ENCODE assay signal across 10 cellular contexts in the genomic region with DNA sequence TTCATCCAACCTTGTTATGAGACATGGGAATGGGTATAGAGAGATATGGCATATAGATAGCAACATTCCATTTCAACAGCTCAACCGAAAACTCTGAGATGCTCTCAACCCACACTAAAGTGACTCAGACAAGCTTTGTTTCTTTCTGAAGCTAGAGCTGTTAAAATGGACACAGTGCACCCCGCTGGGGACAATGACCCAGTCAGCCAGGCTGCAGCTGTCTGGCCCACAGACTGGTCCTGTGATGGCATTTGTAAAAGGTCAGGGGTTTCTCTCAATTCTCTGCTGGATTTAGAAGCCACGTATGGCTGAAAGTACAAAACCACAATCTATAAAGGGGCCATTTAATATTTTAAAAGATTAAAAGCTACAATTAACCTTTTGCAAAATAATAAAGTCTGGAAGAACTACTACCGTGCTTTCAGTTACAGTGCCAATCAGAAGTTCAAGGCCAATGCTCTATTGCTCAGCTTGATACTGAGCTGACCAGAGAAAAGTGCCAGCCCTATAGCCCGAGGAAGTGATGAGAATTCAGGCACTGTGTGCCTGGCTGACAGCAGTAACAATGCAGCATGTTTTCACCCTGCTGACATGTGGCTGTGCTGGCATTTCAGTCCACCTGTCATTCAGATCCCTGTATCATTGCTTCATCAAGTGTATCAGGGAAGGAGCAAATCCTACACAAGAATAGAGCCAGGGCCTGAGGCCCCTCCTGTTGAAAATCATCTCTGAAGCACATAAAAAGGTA.
DNase-seq lines count a peak whose midpoint lies in the region; ATAC-seq and TF ChIP-seq lines count a peak whose summit lies in the region.
"Had no signal": no experiment of that assay in that cellular context is flagged by ENCODE, and none has a peak within 500 bp of the region (broad histone marks: within the 10 kb centered on the region; RNA-seq: fewer than 3 reads in every experiment).

No MANE protein-coding gene starts in this region.

- H3K27ac ChIP-seq in temporal lobe (ENCODE audit: low read depth, low read length): peak overlapping the region; percentile 99

- no peak for TF ChIP-seq POLR2A in erythroblast (IDR thresholded peaks at IDR 0.05; ENCODE audit: low read length)

- CTCF ChIA-PET in T-cell (lab: Charles Lee): no interaction called here

- H3K4me1 Mint-ChIP-seq in chondrocyte (ENCODE audit: low read depth): peaks cover 68% of the 10 kb centered on the region
- H3K4me1 Mint-ChIP-seq in T-cell: peaks cover 27 to 40% (median 28%) of the 10 kb centered on the region in 3 donors
- H3K4me1 Mint-ChIP-seq: B cell had no signal

- no peak for DNase-seq in Right ventricle myocardium inferior (ENCODE audit: missing footprints)
- no peak for DNase-seq in cardiac septum (ENCODE audit: low spot score)
- no peak for DNase-seq in chondrocyte (ENCODE audit: low spot score)
- no peak for DNase-seq in left colon
- no peak for DNase-seq in stimulated activated CD4-positive, alpha-beta T cell treated with anti-CD3 and anti-CD28 coated beads, Interleukin-1b, Interleukin-23, amount 100 ng/mL, for 48 hours
- no peak for DNase-seq in T-cell
- no peak for DNase-seq in erythroblast (lab: John Stamatoyannopoulos, UW)
- DNase-seq: activated CD4-positive, alpha-beta T cell treated with anti-CD3 and anti-CD28 coated beads, Interleukin-2, amount 50 U/mL, for 48 hours had no signal

- peak; percentile 16 for TF ChIP-seq CTCF in chondrocyte (IDR thresholded peaks at IDR 0.05)

- H3K9me3 Mint-ChIP-seq in chondrocyte (ENCODE audit: low read depth) (no peaks in the 10 kb centered on the region), T-cell (peaks cover 0 to 7% (median 0%) of the 10 kb centered on the region in 3 donors)

- intact Hi-C loops in Right ventricle myocardium inferior (cut with DNase I) (no loop called here), cardiac septum (cut with DNase I) (no loop called here), left colon (cut with DNase I, micrococcal nuclease) (no loop called here)

- H3K27ac Mint-ChIP-seq in chondrocyte (ENCODE audit: unreplicated experiment) (peak overlapping the region; percentile 92), T-cell (no peak overlapping the region)
- H3K27ac Mint-ChIP-seq: B cell had no signal

- POLR2A ChIA-PET in T-cell (lab: Charles Lee): no interaction called here

- ATAC-seq in Right ventricle myocardium inferior: peak; percentile 64
- ATAC-seq in left colon: peak; percentile 29
- no peak for ATAC-seq in T-cell (replicated peaks in 1 of 4)

- H3K27me3 Mint-ChIP-seq in chondrocyte (ENCODE audit: low read depth): no peaks in the 10 kb centered on the region
- H3K27me3 Mint-ChIP-seq in T-cell: no peaks in the 10 kb centered on the region
- H3K27me3 Mint-ChIP-seq: B cell had no signal

- H3K36me3 Mint-ChIP-seq in chondrocyte (ENCODE audit: low read depth): peaks cover 5% of the 10 kb centered on the region
- peaks cover 15% of the 10 kb centered on the region for H3K36me3 Mint-ChIP-seq in T-cell

- H3K4me3 Mint-ChIP-seq in chondrocyte (ENCODE audit: unreplicated experiment) (no peak overlapping the region), T-cell (no peak overlapping the region)
- H3K4me3 Mint-ChIP-seq: B cell had no signal

Comparison
In these comparisons a context has a peak if more than half of its experiments do, and no peak if none do; other contexts are left out.
1. ATAC-seq: peak in Right ventricle myocardium inferior (single experiment) and left colon (single experiment); none in T-cell (0 of 4).